11 cellular contexts compared by ENCODE assay signal in genomic region chr2:237235383-237236095, GRCh38.
DNase-seq lines count a peak whose midpoint lies in the region; ATAC-seq and TF ChIP-seq lines count a peak whose summit lies in the region.
"Had no signal": no experiment of that assay in that cellular context is flagged by ENCODE, and none has a peak within 500 bp of the region (broad histone marks: within the 10 kb centered on the region; RNA-seq: fewer than 3 reads in every experiment).

No MANE protein-coding gene starts in this region.

- H3K27ac ChIP-seq in rectal smooth muscle tissue (ENCODE audit: low read depth, low read length) = peak overlapping the region; percentile 71
- H3K27ac ChIP-seq: cardiac muscle cell had no signal

- no peaks in the 10 kb centered on the region for H3K36me3 ChIP-seq in rectal smooth muscle tissue (ENCODE audit: control insufficient read depth, insufficient read depth, low read length)
- H3K36me3 ChIP-seq: cardiac muscle cell had no signal

- H3K27me3 ChIP-seq in rectal smooth muscle tissue (ENCODE audit: control insufficient read depth, insufficient read depth, low read length) = no peaks in the 10 kb centered on the region
- H3K27me3 ChIP-seq: cardiac muscle cell had no signal

- intact Hi-C loops in Right ventricle myocardium inferior (cut with DNase I) = loop anchor here (1.0 to 2.0 kb wide), 3 partner anchors 25 to 80 kb away; no protein-coding TSS in a partner anchor

- ATAC-seq in SK-N-SH treated with all-trans-retinoic acid at 6 μM for 48 hours = peak; percentile 97
- peak; percentile 94 for ATAC-seq in Right ventricle myocardium inferior
- ATAC-seq in HG02870 (IDR thresholded peaks at IDR 0.05; ENCODE audit: unreplicated experiment) = no peak
- ATAC-seq in GM18498 (IDR thresholded peaks at IDR 0.05; ENCODE audit: unreplicated experiment) = no peak
- ATAC-seq in HG02938 (IDR thresholded peaks at IDR 0.05; ENCODE audit: unreplicated experiment) = no peak

- H3K9ac ChIP-seq in rectal smooth muscle tissue (ENCODE audit: low read length) = no peak overlapping the region

- H3K4me1 ChIP-seq in rectal smooth muscle tissue (ENCODE audit: control insufficient read depth, insufficient read depth, low read length) = peaks cover 17% of the 10 kb centered on the region

- DNase-seq in AG20443 (ENCODE audit: low spot score) (peak; percentile 62), Right ventricle myocardium inferior (ENCODE audit: missing footprints) (peak; percentile 77)
- no peak for DNase-seq in stimulated activated CD4-positive, alpha-beta T cell treated with anti-CD3 and anti-CD28 coated beads, Interleukin-4, amount 100 ng/mL, for 24 hours
- DNase-seq: CD8-positive, alpha-beta memory T cell; KBM-7 had no signal

- H3K4me3 ChIP-seq in rectal smooth muscle tissue (ENCODE audit: low read length) = no peak overlapping the region
- H3K4me3 ChIP-seq: cardiac muscle cell had no signal

TF ChIP-seq in SK-N-SH treated with all-trans-retinoic acid at 6 μM for 48 hours, 23 proteins besides CTCF, POLR2A, EP300 and RAD21:
- TF ChIP-seq ZFP3 (CRISPR knock-in tag; IDR thresholded peaks at IDR 0.05) (no peak), OSR1 (CRISPR knock-in tag; IDR thresholded peaks at IDR 0.05) (no peak), PATZ1 (CRISPR knock-in tag; IDR thresholded peaks at IDR 0.05; ENCODE audit: borderline replicate concordance) (no peak), ARNTL (CRISPR knock-in tag; IDR thresholded peaks at IDR 0.05; ENCODE audit: borderline replicate concordance, low read depth) (no peak)

Comparison
In these comparisons a context has a peak if more than half of its experiments do, and no peak if none do; other contexts are left out.
1. ATAC-seq: peak in SK-N-SH treated with all-trans-retinoic acid at 6 μM for 48 hours (single experiment) and Right ventricle myocardium inferior (single experiment); none in HG02870 (single experiment), GM18498 (single experiment) and HG02938 (single experiment).